In the genomic region with DNA sequence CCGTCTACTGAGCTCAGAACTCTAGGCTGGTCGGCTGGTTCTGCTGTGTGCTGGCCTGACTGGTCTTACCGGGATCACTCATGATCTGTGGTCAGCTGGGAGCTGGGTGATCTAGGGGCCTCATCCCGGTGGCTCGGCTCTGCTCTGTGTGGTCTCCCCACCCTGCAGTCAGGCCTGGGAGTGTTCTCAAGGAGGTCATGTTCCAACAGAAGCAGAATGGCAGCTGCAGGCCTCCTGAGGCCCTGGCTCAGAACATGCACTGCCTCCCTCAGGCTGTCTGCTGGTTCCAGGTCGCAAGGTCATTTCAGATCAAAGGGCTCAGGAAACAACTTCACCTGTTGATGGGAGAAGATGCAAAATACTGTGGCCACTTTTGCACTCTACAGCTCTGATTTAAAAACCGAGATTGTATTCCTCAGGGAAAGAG, we compare ENCODE assay signal across 1 cellular context.
TF ChIP-seq lines count a peak whose summit lies in the region.

No MANE protein-coding gene starts in this region.

TF ChIP-seq in HepG2, 621 proteins besides CTCF, POLR2A, EP300 and RAD21 (continued from another document and continues in another):
- TF ChIP-seq, protein P1, sequence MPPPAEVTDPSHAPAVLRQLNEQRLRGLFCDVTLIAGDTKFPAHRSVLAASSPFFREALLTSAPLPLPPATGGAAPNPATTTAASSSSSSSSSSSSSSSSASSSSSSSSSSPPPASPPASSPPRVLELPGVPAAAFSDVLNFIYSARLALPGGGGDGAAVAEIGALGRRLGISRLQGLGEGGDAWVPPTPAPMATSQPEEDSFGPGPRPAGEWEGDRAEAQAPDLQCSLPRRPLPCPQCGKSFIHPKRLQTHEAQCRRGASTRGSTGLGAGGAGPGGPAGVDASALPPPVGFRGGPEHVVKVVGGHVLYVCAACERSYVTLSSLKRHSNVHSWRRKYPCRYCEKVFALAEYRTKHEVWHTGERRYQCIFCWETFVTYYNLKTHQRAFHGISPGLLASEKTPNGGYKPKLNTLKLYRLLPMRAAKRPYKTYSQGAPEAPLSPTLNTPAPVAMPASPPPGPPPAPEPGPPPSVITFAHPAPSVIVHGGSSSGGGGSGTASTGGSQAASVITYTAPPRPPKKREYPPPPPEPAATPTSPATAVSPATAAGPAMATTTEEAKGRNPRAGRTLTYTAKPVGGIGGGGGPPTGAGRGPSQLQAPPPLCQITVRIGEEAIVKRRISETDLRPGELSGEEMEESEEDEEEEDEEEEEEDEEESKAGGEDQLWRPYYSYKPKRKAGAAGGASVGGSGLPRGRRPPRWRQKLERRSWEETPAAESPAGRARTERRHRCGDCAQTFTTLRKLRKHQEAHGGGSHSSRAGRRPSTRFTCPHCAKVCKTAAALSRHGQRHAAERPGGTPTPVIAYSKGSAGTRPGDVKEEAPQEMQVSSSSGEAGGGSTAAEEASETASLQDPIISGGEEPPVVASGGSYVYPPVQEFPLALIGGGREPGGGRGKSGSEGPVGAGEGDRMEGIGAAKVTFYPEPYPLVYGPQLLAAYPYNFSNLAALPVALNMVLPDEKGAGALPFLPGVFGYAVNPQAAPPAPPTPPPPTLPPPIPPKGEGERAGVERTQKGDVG (CRISPR knock-in tag; IDR thresholded peaks at IDR 0.05; ENCODE audit: borderline replicate concordance): peak; percentile 71; the same call in 1 of the 2 replicates
- 0 out of 2 replicates have a peak, but pooled peaks have one; percentile 39 for TF ChIP-seq KLF6 (CRISPR knock-in tag; IDR thresholded peaks at IDR 0.05)
- TF ChIP-seq, protein P2, sequence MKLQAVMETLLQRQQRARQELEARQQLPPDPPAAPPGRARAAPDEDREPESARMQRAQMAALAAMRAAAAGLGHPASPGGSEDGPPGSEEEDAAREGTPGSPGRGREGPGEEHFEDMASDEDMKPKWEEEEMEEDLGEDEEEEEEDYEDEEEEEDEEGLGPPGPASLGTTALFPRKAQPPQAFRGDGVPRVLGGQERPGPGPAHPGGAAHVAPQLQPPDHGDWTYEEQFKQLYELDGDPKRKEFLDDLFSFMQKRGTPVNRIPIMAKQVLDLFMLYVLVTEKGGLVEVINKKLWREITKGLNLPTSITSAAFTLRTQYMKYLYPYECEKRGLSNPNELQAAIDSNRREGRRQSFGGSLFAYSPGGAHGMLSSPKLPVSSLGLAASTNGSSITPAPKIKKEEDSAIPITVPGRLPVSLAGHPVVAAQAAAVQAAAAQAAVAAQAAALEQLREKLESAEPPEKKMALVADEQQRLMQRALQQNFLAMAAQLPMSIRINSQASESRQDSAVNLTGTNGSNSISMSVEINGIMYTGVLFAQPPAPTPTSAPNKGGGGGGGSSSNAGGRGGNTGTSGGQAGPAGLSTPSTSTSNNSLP (IDR thresholded peaks at IDR 0.05; ENCODE audit: low read depth, low read length): no peak
- no peak for TF ChIP-seq ZNF44 (CRISPR knock-in tag; IDR thresholded peaks at IDR 0.05)
- no peak for TF ChIP-seq ZNF329 (CRISPR knock-in tag; IDR thresholded peaks at IDR 0.05; ENCODE audit: low read depth)
- TF ChIP-seq NFIC (IDR thresholded peaks at IDR 0.05; ENCODE audit: low read length): no peak
- TF ChIP-seq, protein P3, sequence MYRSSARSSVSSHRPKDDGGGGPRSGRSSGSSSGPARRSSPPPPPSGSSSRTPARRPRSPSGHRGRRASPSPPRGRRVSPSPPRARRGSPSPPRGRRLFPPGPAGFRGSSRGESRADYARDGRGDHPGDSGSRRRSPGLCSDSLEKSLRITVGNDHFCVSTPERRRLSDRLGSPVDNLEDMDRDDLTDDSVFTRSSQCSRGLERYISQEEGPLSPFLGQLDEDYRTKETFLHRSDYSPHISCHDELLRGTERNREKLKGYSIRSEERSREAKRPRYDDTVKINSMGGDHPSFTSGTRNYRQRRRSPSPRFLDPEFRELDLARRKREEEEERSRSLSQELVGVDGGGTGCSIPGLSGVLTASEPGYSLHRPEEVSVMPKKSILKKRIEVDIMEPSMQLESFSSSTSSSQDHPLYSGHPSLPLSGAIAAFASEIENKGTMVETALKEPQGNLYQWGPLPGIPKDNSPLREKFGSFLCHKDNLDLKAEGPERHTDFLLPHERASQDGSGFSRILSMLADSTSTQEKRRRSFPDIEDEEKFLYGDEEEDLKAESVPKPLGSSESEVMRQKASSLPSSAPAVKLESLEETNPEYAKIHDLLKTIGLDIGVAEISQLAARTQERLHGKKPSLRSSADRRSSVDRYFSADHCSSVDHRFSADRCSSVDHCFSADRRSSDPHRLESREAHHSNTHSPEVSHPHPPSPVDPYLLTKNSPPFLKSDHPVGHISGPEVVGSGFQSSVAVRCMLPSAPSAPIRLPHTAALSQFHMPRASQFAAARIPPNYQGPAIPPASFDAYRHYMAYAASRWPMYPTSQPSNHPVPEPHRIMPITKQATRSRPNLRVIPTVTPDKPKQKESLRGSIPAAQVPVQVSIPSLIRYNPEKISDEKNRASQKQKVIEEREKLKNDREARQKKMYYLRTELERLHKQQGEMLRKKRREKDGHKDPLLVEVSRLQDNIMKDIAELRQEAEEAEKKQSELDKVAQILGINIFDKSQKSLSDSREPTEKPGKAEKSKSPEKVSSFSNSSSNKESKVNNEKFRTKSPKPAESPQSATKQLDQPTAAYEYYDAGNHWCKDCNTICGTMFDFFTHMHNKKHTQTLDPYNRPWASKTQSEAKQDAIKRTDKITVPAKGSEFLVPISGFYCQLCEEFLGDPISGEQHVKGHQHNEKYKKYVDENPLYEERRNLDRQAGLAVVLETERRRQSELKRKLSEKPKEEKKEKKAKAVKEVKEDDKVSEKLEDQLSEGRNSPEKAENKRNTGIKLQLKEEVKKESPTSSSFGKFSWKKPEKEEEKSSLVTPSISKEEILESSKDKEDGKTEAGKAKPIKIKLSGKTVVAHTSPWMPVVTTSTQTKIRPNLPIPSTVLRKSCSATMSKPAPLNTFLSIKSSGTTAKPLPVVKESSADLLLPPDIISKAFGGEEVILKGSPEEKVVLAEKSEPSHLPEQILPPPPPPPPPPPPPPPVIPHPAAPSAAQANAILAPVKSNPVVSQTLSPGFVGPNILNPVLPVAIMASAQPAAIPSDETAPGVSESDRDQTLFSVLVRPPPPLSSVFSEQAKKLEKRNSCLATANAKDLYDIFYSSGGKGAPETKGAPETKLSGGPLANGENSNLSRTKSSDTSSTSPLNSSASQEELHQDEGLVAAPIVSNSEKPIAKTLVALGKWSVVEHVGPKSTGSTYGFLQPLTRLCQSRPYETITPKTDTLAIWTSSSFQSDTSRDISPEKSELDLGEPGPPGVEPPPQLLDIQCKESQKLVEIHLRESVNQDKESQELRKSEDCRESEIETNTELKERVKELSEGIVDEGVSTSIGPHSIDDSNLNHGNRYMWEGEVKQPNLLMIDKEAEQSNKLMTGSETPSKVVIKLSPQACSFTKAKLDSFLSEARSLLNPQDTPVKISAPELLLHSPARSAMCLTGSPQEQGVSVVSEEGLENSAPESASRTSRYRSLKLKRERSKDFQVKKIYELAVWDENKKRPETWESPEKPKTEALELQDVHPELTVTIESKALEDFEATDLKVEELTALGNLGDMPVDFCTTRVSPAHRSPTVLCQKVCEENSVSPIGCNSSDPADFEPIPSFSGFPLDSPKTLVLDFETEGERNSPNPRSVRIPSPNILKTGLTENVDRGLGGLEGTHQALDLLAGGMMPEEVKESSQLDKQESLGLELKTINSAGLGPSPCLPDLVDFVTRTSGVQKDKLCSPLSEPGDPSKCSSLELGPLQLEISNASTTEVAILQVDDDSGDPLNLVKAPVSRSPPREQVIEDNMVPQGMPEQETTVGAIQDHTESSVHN (CRISPR knock-in tag; IDR thresholded peaks at IDR 0.05): no peak
- TF ChIP-seq, protein P4, sequence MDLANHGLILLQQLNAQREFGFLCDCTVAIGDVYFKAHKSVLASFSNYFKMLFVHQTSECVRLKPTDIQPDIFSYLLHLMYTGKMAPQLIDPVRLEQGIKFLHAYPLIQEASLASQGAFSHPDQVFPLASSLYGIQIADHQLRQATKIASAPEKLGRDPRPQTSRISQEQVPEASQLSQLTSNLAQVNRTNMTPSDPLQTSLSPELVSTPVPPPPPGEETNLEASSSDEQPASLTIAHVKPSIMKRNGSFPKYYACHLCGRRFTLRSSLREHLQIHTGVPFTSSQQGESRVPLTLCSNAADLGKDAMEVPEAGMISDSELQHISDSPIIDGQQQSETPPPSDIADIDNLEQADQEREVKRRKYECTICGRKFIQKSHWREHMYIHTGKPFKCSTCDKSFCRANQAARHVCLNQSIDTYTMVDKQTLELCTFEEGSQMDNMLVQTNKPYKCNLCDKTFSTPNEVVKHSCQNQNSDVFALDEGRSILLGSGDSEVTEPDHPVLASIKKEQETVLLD (CRISPR knock-in tag; IDR thresholded peaks at IDR 0.05; ENCODE audit: low read depth): no peak
- no peak for TF ChIP-seq ZFP37 (CRISPR knock-in tag; IDR thresholded peaks at IDR 0.05; ENCODE audit: borderline replicate concordance)
- TF ChIP-seq, protein P5, sequence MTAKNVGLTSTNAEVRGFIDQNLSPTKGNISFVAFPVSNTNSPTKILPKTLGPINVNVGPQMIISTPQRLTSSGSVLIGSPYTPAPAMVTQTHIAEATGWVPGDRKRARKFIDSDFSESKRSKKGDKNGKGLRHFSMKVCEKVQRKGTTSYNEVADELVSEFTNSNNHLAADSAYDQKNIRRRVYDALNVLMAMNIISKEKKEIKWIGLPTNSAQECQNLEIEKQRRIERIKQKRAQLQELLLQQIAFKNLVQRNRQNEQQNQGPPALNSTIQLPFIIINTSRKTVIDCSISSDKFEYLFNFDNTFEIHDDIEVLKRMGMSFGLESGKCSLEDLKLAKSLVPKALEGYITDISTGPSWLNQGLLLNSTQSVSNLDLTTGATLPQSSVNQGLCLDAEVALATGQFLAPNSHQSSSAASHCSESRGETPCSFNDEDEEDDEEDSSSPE (CRISPR knock-in tag; IDR thresholded peaks at IDR 0.05): no peak; the same call in 1 of the 2 replicates
- TF ChIP-seq GABPA (IDR thresholded peaks at IDR 0.05; ENCODE audit: low read depth, low read length): no peak
- peak; percentile 46; the same call in 1 of the 2 replicates for TF ChIP-seq GABPA (CRISPR knock-in tag; IDR thresholded peaks at IDR 0.05; ENCODE audit: low read depth)
- no peak for TF ChIP-seq POLR2AphosphoS5 (IDR thresholded peaks at IDR 0.05; ENCODE audit: low read depth, low read length)
- TF ChIP-seq ZNF496 (CRISPR knock-in tag; IDR thresholded peaks at IDR 0.05; ENCODE audit: insufficient replicate concordance): no peak
- TF ChIP-seq PAX8 (CRISPR knock-in tag; IDR thresholded peaks at IDR 0.05; ENCODE audit: borderline replicate concordance): no peak
- TF ChIP-seq, protein P6, sequence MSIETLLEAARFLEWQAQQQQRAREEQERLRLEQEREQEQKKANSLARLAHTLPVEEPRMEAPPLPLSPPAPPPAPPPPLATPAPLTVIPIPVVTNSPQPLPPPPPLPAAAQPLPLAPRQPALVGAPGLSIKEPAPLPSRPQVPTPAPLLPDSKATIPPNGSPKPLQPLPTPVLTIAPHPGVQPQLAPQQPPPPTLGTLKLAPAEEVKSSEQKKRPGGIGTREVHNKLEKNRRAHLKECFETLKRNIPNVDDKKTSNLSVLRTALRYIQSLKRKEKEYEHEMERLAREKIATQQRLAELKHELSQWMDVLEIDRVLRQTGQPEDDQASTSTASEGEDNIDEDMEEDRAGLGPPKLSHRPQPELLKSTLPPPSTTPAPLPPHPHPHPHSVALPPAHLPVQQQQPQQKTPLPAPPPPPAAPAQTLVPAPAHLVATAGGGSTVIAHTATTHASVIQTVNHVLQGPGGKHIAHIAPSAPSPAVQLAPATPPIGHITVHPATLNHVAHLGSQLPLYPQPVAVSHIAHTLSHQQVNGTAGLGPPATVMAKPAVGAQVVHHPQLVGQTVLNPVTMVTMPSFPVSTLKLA (IDR thresholded peaks at IDR 0.05): no peak
- TF ChIP-seq POLR2G (IDR thresholded peaks at IDR 0.05; ENCODE audit: low read depth, low read length): no peak
- TF ChIP-seq SCMH1 (CRISPR knock-in tag; IDR thresholded peaks at IDR 0.05; ENCODE audit: borderline replicate concordance): no peak
- TF ChIP-seq, protein P7, sequence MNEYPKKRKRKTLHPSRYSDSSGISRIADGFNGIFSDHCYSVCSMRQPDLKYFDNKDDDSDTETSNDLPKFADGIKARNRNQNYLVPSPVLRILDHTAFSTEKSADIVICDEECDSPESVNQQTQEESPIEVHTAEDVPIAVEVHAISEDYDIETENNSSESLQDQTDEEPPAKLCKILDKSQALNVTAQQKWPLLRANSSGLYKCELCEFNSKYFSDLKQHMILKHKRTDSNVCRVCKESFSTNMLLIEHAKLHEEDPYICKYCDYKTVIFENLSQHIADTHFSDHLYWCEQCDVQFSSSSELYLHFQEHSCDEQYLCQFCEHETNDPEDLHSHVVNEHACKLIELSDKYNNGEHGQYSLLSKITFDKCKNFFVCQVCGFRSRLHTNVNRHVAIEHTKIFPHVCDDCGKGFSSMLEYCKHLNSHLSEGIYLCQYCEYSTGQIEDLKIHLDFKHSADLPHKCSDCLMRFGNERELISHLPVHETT (CRISPR knock-in tag; conservative IDR thresholded peaks at IDR 0.05): no peak
- no peak for TF ChIP-seq MAFF (IDR thresholded peaks at IDR 0.05; ENCODE audit: low read depth, low read length)
- TF ChIP-seq ZNF180 (CRISPR knock-in tag; IDR thresholded peaks at IDR 0.05; ENCODE audit: borderline replicate concordance, low read depth): no peak
- TF ChIP-seq TGIF2 (CRISPR knock-in tag; IDR thresholded peaks at IDR 0.05): no peak
- TF ChIP-seq ZNF33A (CRISPR knock-in tag; IDR thresholded peaks at IDR 0.05; ENCODE audit: borderline replicate concordance): no peak
- peak; percentile 77 for TF ChIP-seq POGZ (CRISPR knock-in tag; IDR thresholded peaks at IDR 0.05)
- no peak for TF ChIP-seq TBP (CRISPR knock-in tag; IDR thresholded peaks at IDR 0.05)
- no peak for TF ChIP-seq SMAD1 (CRISPR knock-in tag; IDR thresholded peaks at IDR 0.05; ENCODE audit: borderline replicate concordance, low read depth)
- no peak for TF ChIP-seq ZNF589 (CRISPR knock-in tag; conservative IDR thresholded peaks at IDR 0.05)
- peak; percentile 88 for TF ChIP-seq ZEB1 (IDR thresholded peaks at IDR 0.05; ENCODE audit: insufficient replicate concordance, low read depth)
- no peak for TF ChIP-seq ZNF10 (CRISPR knock-in tag; IDR thresholded peaks at IDR 0.05; ENCODE audit: borderline replicate concordance, low read depth)
- TF ChIP-seq ZNF850 (CRISPR knock-in tag; conservative IDR thresholded peaks at IDR 0.05): no peak
- no peak for TF ChIP-seq NFRKB (IDR thresholded peaks at IDR 0.05)
- 0 out of 2 replicates have a peak, but pooled peaks have one; percentile 23 for TF ChIP-seq ZKSCAN8 (CRISPR knock-in tag; IDR thresholded peaks at IDR 0.05; ENCODE audit: borderline replicate concordance)
- TF ChIP-seq GATA4 (IDR thresholded peaks at IDR 0.05; ENCODE audit: borderline replicate concordance, low read depth): 0 out of 2 replicates have a peak, but pooled peaks have one; percentile 23
- TF ChIP-seq, protein P8, sequence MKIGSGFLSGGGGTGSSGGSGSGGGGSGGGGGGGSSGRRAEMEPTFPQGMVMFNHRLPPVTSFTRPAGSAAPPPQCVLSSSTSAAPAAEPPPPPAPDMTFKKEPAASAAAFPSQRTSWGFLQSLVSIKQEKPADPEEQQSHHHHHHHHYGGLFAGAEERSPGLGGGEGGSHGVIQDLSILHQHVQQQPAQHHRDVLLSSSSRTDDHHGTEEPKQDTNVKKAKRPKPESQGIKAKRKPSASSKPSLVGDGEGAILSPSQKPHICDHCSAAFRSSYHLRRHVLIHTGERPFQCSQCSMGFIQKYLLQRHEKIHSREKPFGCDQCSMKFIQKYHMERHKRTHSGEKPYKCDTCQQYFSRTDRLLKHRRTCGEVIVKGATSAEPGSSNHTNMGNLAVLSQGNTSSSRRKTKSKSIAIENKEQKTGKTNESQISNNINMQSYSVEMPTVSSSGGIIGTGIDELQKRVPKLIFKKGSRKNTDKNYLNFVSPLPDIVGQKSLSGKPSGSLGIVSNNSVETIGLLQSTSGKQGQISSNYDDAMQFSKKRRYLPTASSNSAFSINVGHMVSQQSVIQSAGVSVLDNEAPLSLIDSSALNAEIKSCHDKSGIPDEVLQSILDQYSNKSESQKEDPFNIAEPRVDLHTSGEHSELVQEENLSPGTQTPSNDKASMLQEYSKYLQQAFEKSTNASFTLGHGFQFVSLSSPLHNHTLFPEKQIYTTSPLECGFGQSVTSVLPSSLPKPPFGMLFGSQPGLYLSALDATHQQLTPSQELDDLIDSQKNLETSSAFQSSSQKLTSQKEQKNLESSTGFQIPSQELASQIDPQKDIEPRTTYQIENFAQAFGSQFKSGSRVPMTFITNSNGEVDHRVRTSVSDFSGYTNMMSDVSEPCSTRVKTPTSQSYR (CRISPR knock-in tag; IDR thresholded peaks at IDR 0.05; ENCODE audit: borderline replicate concordance): peak; percentile 43; the same call in 1 of the 2 replicates
